25 cellular contexts compared by ENCODE assay signal in the genomic region with DNA sequence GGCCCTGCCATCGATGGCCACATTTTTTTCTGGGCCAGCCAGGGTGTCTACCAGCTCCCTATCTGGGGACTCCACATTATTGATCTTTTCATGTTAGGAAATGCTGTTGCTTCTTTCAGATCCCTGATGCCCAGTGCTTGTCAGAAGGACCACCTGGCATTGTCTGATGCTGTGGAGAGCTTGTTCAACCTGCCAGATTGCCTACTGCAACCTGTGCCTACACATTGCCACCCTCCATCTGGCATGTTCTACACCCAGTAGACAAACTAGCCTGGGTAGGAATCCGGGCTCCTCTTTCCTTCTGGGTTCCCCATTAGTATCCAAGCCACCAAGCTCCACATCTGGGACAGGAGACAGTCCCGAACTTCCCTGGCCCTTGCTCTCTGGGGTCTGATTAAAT.
"Had no signal": no experiment of that assay in that cellular context is flagged by ENCODE, and none has a peak within 500 bp of the region (broad histone marks: within the 10 kb centered on the region; RNA-seq: fewer than 3 reads in every experiment).

No MANE protein-coding gene starts in this region.

- H3K36me3 ChIP-seq: colonic mucosa, esophagus muscularis mucosa, esophagus squamous epithelium, gastrocnemius medialis, gastroesophageal sphincter, heart left ventricle, heart right ventricle had no signal

- H3K4me3 ChIP-seq: colonic mucosa, coronary artery, dorsolateral prefrontal cortex, esophagus muscularis mucosa, esophagus squamous epithelium, gastrocnemius medialis, gastroesophageal sphincter, heart left ventricle, heart right ventricle, hepatocyte had no signal

- H3K27me3 ChIP-seq: colonic mucosa, esophagus muscularis mucosa, gastroesophageal sphincter had no signal

- H3K4me1 ChIP-seq: colonic mucosa, gastrocnemius medialis, heart left ventricle, heart right ventricle had no signal

- ATAC-seq: effector memory CD8-positive, alpha-beta T cell; esophagus mucosa; foreskin keratinocyte; gastrocnemius medialis; gastroesophageal sphincter; heart left ventricle; heart right ventricle had no signal

- DNase-seq: colonic mucosa; cortex of kidney; dermis blood vessel endothelial cell; effector CD4-positive, alpha-beta T cell; effector CD8-positive, alpha-beta T cell; effector memory CD4-positive, alpha-beta T cell; effector memory CD8-positive, alpha-beta T cell; endodermal cell; erythroblast; esophagus squamous epithelium; foreskin fibroblast; foreskin keratinocyte; foreskin melanocyte; gastrocnemius medialis; glutamatergic neuron; head of caudate nucleus; heart left ventricle; heart right ventricle had no signal

- H3K27ac ChIP-seq: colonic mucosa, coronary artery, dorsolateral prefrontal cortex, epithelial cell of prostate, esophagus muscularis mucosa, esophagus squamous epithelium, foreskin keratinocyte, gastrocnemius medialis, gastroesophageal sphincter, heart left ventricle, heart right ventricle, hepatocyte had no signal

- H3K9me3 ChIP-seq: colonic mucosa, esophagus muscularis mucosa, esophagus squamous epithelium, gastrocnemius medialis, gastroesophageal sphincter, heart left ventricle, heart right ventricle had no signal
